Comparison of ENCODE assay signal across 1 cellular context in the genomic region with DNA sequence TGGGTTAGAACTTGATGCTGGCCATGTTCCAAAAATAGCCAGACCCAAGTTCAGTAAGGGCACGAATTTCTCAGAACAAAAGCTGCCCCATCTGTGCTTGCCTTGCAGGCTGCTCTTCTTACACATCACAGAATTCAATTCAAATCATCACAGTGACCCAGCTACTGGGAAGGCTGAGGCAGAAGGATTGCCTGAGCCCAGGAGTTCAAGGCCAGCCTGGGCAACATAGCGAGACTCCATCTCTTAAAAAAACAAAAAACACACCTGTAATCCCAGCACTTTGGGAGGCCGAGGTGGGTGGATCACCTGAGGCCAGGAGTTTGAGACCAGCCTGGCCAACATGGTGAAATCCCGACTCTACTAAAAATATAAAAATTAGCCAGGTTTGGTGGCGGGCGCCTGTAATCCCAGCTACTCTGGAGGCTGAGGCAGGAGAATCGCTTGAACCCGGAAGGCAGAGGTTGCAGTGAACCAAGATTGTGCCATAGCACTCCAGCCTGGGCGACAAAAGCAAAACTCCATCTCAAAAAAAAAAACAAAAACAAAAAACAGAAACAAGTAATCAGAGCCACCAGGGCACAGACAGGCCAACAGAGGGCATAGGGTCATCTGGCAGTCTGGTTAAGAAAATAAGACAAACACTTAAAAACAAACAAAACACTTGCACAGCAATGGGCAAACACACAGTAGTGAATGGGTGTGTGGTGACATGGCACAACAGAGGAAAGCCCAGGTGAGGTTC.
TF ChIP-seq lines count a peak whose summit lies in the region.

No MANE protein-coding gene starts in this region.

TF ChIP-seq in H1, 55 proteins besides CTCF, POLR2A, EP300 and RAD21:
- 0 out of 2 replicates have a peak, but pooled peaks have one; percentile 5 for TF ChIP-seq SP1 (IDR thresholded peaks at IDR 0.05; ENCODE audit: low read depth, low read length)
